Comparison of ENCODE assay signal across 31 cellular contexts in genomic region chr11:70710192-70710965, GRCh38.
"Had no signal": no experiment of that assay in that cellular context is flagged by ENCODE, and none has a peak within 500 bp of the region (broad histone marks: within the 10 kb centered on the region; RNA-seq: fewer than 3 reads in every experiment).

No MANE protein-coding gene starts in this region.

- H3K27ac Mint-ChIP-seq: activated CD4-positive, alpha-beta memory T cell treated with anti-CD3 and anti-CD28 coated beads for 36 hours; activated CD4-positive, alpha-beta T cell treated with anti-CD3 and anti-CD28 coated beads, Interleukin-2, amount 10 ng/mL, durations not matched to agents 24 days and 14 days; activated T-helper 1 cell treated with anti-CD3 and anti-CD28 coated beads, Interleukin-12 subunit alpha, Interleukin-12 subunit beta, Interleukin-2, Interleukin-4 antibody, amounts not matched to agents 30 ng/mL and 10 ng/mL and 1 ng/mL, durations not matched to agents 14 hours and 24 hours and 36 hours; effector memory CD8-positive, alpha-beta T cell; natural killer cell; stimulated activated memory B cell treated with anti-CD40 and anti-IgM and Interleukin-4, amounts not matched to agents 10 μg/mL and 1 μg/mL and 100 μg/mL, for 72 hours; stimulated activated naive CD8-positive, alpha-beta T cell treated with anti-CD3 and anti-CD28 coated beads, Interleukin-15, amount 100 ng/mL, for 72 hours; type B pancreatic cell had no signal

- DNase-seq: activated CD4-positive, alpha-beta memory T cell treated with anti-CD3 and anti-CD28 coated beads for 36 hours; activated CD4-positive, alpha-beta T cell treated with anti-CD3 and anti-CD28 coated beads, Interleukin-2, amount 10 ng/mL, durations not matched to agents 24 days and 14 days; activated CD4-positive, CD25-positive, alpha-beta regulatory T cell treated with anti-CD3 and anti-CD28 coated beads, Interleukin-2, amount 50 U/mL, for 72 hours; activated CD8-positive, alpha-beta memory T cell treated with anti-CD3 and anti-CD28 coated beads, Interleukin-2, amount 50 U/mL, for 4 hours; activated gamma-delta T cell; activated naive CD4-positive, alpha-beta T cell treated with anti-CD3 and anti-CD28 coated beads, Interleukin-2, amount 50 U/mL, for 16 hours; activated T-cell treated with anti-CD3 and anti-CD28 coated beads, Interleukin-2, amount 50 U/mL, for 1 hour; amniotic stem cell; caudate nucleus; cortex of kidney; effector memory CD8-positive, alpha-beta T cell; foreskin fibroblast; heart right ventricle; kidney glomerular epithelial cell; left lung; mesendoderm; natural killer cell; pancreas; psoas muscle; sigmoid colon; small intestine; stimulated activated CD4-positive, alpha-beta T cell treated with anti-CD3 and anti-CD28 coated beads, Interleukin-1b, Interleukin-23, amount 100 ng/mL, for 48 hours; stimulated activated CD4-positive, alpha-beta T cell treated with anti-CD3 and anti-CD28 coated beads, Interleukin-4, amount 100 ng/mL, for 4 hours; stimulated activated CD8-positive, alpha-beta memory T cell treated with anti-CD3 and anti-CD28 coated beads, Interleukin-4, amount 100 ng/mL, for 48 hours; stimulated activated naive CD8-positive, alpha-beta T cell treated with anti-CD3 and anti-CD28 coated beads, Interleukin-15, amount 100 ng/mL, for 72 hours; substantia nigra had no signal

- H3K4me3 Mint-ChIP-seq: activated CD4-positive, alpha-beta memory T cell treated with anti-CD3 and anti-CD28 coated beads for 36 hours; activated CD4-positive, alpha-beta T cell treated with anti-CD3 and anti-CD28 coated beads, Interleukin-2, amount 10 ng/mL, durations not matched to agents 24 days and 14 days; activated T-helper 1 cell treated with anti-CD3 and anti-CD28 coated beads, Interleukin-12 subunit alpha, Interleukin-12 subunit beta, Interleukin-2, Interleukin-4 antibody, amounts not matched to agents 30 ng/mL and 10 ng/mL and 1 ng/mL, durations not matched to agents 14 hours and 24 hours and 36 hours; effector memory CD8-positive, alpha-beta T cell; natural killer cell; stimulated activated memory B cell treated with anti-CD40 and anti-IgM and Interleukin-4, amounts not matched to agents 10 μg/mL and 1 μg/mL and 100 μg/mL, for 72 hours; stimulated activated naive CD8-positive, alpha-beta T cell treated with anti-CD3 and anti-CD28 coated beads, Interleukin-15, amount 100 ng/mL, for 72 hours; type B pancreatic cell had no signal

- H3K36me3 Mint-ChIP-seq: activated CD4-positive, alpha-beta memory T cell treated with anti-CD3 and anti-CD28 coated beads for 36 hours; natural killer cell; stimulated activated memory B cell treated with anti-CD40 and anti-IgM and Interleukin-4, amounts not matched to agents 10 μg/mL and 1 μg/mL and 100 μg/mL, for 72 hours; type B pancreatic cell had no signal

- H3K27me3 ChIP-seq: pancreas, sigmoid colon, vagina had no signal

- H3K4me3 ChIP-seq: heart right ventricle, left lung, lung, pancreas, psoas muscle, sigmoid colon, vagina had no signal

- H3K9me3 Mint-ChIP-seq: activated CD4-positive, alpha-beta memory T cell treated with anti-CD3 and anti-CD28 coated beads for 36 hours; activated CD4-positive, alpha-beta T cell treated with anti-CD3 and anti-CD28 coated beads, Interleukin-2, amount 10 ng/mL, durations not matched to agents 24 days and 14 days; activated T-helper 1 cell treated with anti-CD3 and anti-CD28 coated beads, Interleukin-12 subunit alpha, Interleukin-12 subunit beta, Interleukin-2, Interleukin-4 antibody, amounts not matched to agents 30 ng/mL and 10 ng/mL and 1 ng/mL, durations not matched to agents 14 hours and 24 hours and 36 hours; effector memory CD8-positive, alpha-beta T cell; natural killer cell; stimulated activated memory B cell treated with anti-CD40 and anti-IgM and Interleukin-4, amounts not matched to agents 10 μg/mL and 1 μg/mL and 100 μg/mL, for 72 hours; stimulated activated naive CD8-positive, alpha-beta T cell treated with anti-CD3 and anti-CD28 coated beads, Interleukin-15, amount 100 ng/mL, for 72 hours; type B pancreatic cell had no signal

- H3K4me1 Mint-ChIP-seq: activated CD4-positive, alpha-beta T cell treated with anti-CD3 and anti-CD28 coated beads, Interleukin-2, amount 10 ng/mL, durations not matched to agents 24 days and 14 days; natural killer cell; stimulated activated memory B cell treated with anti-CD40 and anti-IgM and Interleukin-4, amounts not matched to agents 10 μg/mL and 1 μg/mL and 100 μg/mL, for 72 hours; stimulated activated naive CD8-positive, alpha-beta T cell treated with anti-CD3 and anti-CD28 coated beads, Interleukin-15, amount 100 ng/mL, for 72 hours had no signal

- ATAC-seq: effector memory CD8-positive, alpha-beta T cell; heart right ventricle; left lung; natural killer cell; pancreas; psoas muscle; stimulated activated memory B cell treated with anti-CD40 and anti-IgM and Interleukin-4, amounts not matched to agents 10 μg/mL and 1 μg/mL and 100 μg/mL, for 72 hours; stimulated activated naive CD8-positive, alpha-beta T cell treated with anti-CD3 and anti-CD28 coated beads, Interleukin-15, amount 100 ng/mL, for 72 hours had no signal

- H3K36me3 ChIP-seq: heart right ventricle, left lung, pancreas, sigmoid colon, vagina had no signal

- H3K27me3 Mint-ChIP-seq: activated CD4-positive, alpha-beta T cell treated with anti-CD3 and anti-CD28 coated beads, Interleukin-2, amount 10 ng/mL, durations not matched to agents 24 days and 14 days; type B pancreatic cell had no signal
